10 cellular contexts compared by ENCODE assay signal in genomic region chr1:218496561-218496960, GRCh38.
A peak's percentile ranks its signal among the peaks of the same experiment; 100 is the strongest.
DNase-seq lines count a peak whose midpoint lies in the region; ATAC-seq and TF ChIP-seq lines count a peak whose summit lies in the region.
"Had no signal": no experiment of that assay in that cellular context is flagged by ENCODE, and none has a peak within 500 bp of the region (broad histone marks: within the 10 kb centered on the region; RNA-seq: fewer than 3 reads in every experiment).

No MANE protein-coding gene starts in this region.

- ATAC-seq in GM18505 (IDR thresholded peaks at IDR 0.05; ENCODE audit: unreplicated experiment) (no peak), GM21423 (IDR thresholded peaks at IDR 0.05; ENCODE audit: unreplicated experiment) (no peak)

- intact Hi-C loops in Calu3 (cut with micrococcal nuclease; ENCODE audit: unreplicated experiment) = loop anchor here (5.0 kb wide), 1 partner anchor 51 kb away; no protein-coding TSS in a partner anchor

- peaks cover 4% of the 10 kb centered on the region for H3K9me3 Mint-ChIP-seq in Calu3 (ENCODE audit: low read depth, unreplicated experiment)

- H3K27ac Mint-ChIP-seq in Calu3 (ENCODE audit: unreplicated experiment) = peak overlapping the region; percentile 53

- CTCF ChIA-PET in Calu3 (lab: Charles Lee) = interaction anchor here (1.2 kb wide), 1 partner anchor 17 kb away, joined by 3 read pairs; no protein-coding TSS in a partner anchor

- TF ChIP-seq CTCF in Calu3 (IDR thresholded peaks at IDR 0.05; ENCODE audit: unreplicated experiment) = no peak
- no peak for TF ChIP-seq CTCF in epithelial cell of esophagus (IDR thresholded peaks at IDR 0.05; ENCODE audit: insufficient read depth, low read depth, low read length, missing control alignments)
- TF ChIP-seq CTCF in tibial nerve (IDR thresholded peaks at IDR 0.05) = no peak

- H3K27me3 ChIP-seq in tibial nerve = no peaks in the 10 kb centered on the region
- H3K27me3 ChIP-seq: suprapubic skin had no signal

- H3K4me1 Mint-ChIP-seq in Calu3 (ENCODE audit: low read depth, unreplicated experiment) = peaks cover 64% of the 10 kb centered on the region

- DNase-seq in Calu3 (peak; percentile 73), NCI-H69 (lab: John Stamatoyannopoulos, UW) (peak; percentile 34), epithelial cell of esophagus (ENCODE audit: low read depth) (peak; percentile 100), non-pigmented ciliary epithelial cell (ENCODE audit: low read depth) (peak; percentile 100), NCI-H1417 (lab: John Stamatoyannopoulos, UW) (no peak), tibial nerve (ENCODE audit: low spot score in 2 of 2) (no peak)
- DNase-seq: NCI-H82 had no signal

- H3K9me3 ChIP-seq in tibial nerve = no peaks in the 10 kb centered on the region
- H3K9me3 ChIP-seq: suprapubic skin had no signal

- peaks cover 0 to 24% (median 0%) of the 10 kb centered on the region in 4 donors for H3K4me1 ChIP-seq in tibial nerve

- no peak for TF ChIP-seq EP300 in tibial nerve (IDR thresholded peaks at IDR 0.05)

- no peak overlapping the region for H3K4me3 Mint-ChIP-seq in Calu3 (ENCODE audit: low read depth, unreplicated experiment)

- no peak overlapping the region for H3K4me3 ChIP-seq in epithelial cell of esophagus (ENCODE audit: low read length)
- H3K4me3 ChIP-seq in tibial nerve = no peak overlapping the region
- H3K4me3 ChIP-seq: suprapubic skin had no signal

- H3K27ac ChIP-seq in tibial nerve = no peak overlapping the region
- H3K27ac ChIP-seq: suprapubic skin had no signal

- H3K27me3 Mint-ChIP-seq in Calu3 (ENCODE audit: unreplicated experiment) = no peaks in the 10 kb centered on the region

- 70 to 72% methylated on average over 2 of the region's 2 CpGs for WGBS in tibial nerve, 2 donors

- TF ChIP-seq POLR2A in GM18505 (IDR thresholded peaks at IDR 0.05; ENCODE audit: borderline replicate concordance, extremely low read depth, insufficient read depth, insufficient read length) (no peak), tibial nerve (IDR thresholded peaks at IDR 0.05) (no peak)

- H3K36me3 Mint-ChIP-seq in Calu3 (ENCODE audit: insufficient read depth, unreplicated experiment) = no peaks in the 10 kb centered on the region

- H3K36me3 ChIP-seq in tibial nerve = no peaks in the 10 kb centered on the region
- H3K36me3 ChIP-seq: suprapubic skin had no signal

- BruUV-seq in Calu3 (replicated peaks; lab: Mats Ljungman, UMichigan) = no TSS peak

Comparison
In these comparisons a context has a peak if more than half of its experiments do, and no peak if none do; other contexts are left out.
1. DNase-seq: peak in Calu3 (single experiment), NCI-H69 (single experiment), epithelial cell of esophagus (single experiment) and non-pigmented ciliary epithelial cell (single experiment); none in NCI-H1417 (0 of 3) and tibial nerve (0 of 2).